ENCODE assay signal across 1 cellular context in the genomic region with DNA sequence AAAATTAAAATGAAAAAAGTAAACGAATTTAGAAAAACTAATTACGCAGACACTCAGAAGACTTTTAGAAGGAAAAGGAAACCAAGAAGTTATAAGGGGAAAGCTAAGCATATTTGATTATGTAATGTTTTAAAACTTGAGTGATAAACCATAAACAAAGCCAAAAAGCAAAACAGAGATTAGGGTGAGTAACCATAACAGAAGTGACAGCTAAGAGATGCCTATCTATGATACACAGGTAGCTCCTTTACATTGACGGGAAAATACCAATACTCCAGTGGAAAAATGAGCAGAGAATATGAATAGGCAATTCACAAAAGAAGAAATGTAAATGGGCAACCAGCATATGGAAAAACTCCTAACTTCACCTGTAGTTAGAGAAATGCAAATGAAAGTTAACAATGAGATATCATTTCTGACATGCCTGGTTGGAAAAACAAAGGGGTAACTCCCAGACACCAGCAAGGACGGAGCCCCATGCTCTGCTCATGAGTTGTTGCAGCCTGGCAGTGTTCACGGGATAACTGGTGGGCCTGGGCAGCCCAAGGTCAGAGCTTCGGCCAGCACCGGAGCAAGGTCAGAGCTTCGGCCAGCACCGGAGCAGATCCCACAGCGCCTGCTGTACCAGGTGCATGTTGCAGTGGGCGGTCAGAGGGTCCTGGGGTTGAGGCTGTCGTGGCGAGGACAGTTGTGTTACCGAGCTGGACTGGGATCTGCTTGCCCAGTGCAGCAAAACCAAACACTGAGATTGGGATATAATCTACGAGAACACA.
TF ChIP-seq lines count a peak whose summit lies in the region.

No MANE protein-coding gene starts in this region.

TF ChIP-seq in K562, 482 proteins besides CTCF, POLR2A, EP300 and RAD21:
- TF ChIP-seq HMG20A (CRISPR knock-in tag; conservative IDR thresholded peaks at IDR 0.05) (no peak), SMARCE1 (IDR thresholded peaks at IDR 0.05) (peak; percentile 34; the same call in 1 of the 2 replicates), ZNF134 (CRISPR knock-in tag; conservative IDR thresholded peaks at IDR 0.05) (no peak), TBP (optimal IDR thresholded peaks at IDR 0.05; ENCODE audit: low read depth, low read length) (no peak), PKNOX1 (IDR thresholded peaks at IDR 0.05) (peak; percentile 55), BMI1 (IDR thresholded peaks at IDR 0.05; ENCODE audit: low read length) (no peak), ZNF766 (CRISPR knock-in tag; conservative IDR thresholded peaks at IDR 0.05) (no peak), MAFF (IDR thresholded peaks at IDR 0.05; ENCODE audit: low read length) (no peak), ETV1 (tag; conservative IDR thresholded peaks at IDR 0.05; ENCODE audit: low read depth) (no peak), RBM22 (IDR thresholded peaks at IDR 0.05; ENCODE audit: low read depth, low read length, poor library complexity, severe bottlenecking) (no peak), FOXJ2 (tag; IDR thresholded peaks at IDR 0.05) (0 out of 2 replicates have a peak, but pooled peaks have one; percentile 55), MEIS2 (IDR thresholded peaks at IDR 0.05; ENCODE audit: partially characterized antibody) (peak; percentile 21)
